Comparison of ENCODE assay signal across 20 cellular contexts in genomic region chr12:33724867-33725266, GRCh38.
DNase-seq lines count a peak whose midpoint lies in the region; FAIRE-seq and TF ChIP-seq lines count a peak whose summit lies in the region.
"Had no signal": no experiment of that assay in that cellular context is flagged by ENCODE, and none has a peak within 500 bp of the region (broad histone marks: within the 10 kb centered on the region; RNA-seq: fewer than 3 reads in every experiment).

No MANE protein-coding gene starts in this region.

- intact Hi-C loops in kidney (cut with DNase I): no loop called here

- H3K36me3 Mint-ChIP-seq in activated naive CD8-positive, alpha-beta T cell treated with anti-CD3 and anti-CD28 coated beads for 36 hours: no peaks in the 10 kb centered on the region
- H3K36me3 Mint-ChIP-seq: CD4-positive, alpha-beta memory T cell had no signal

- TF ChIP-seq CTCF in kidney (IDR thresholded peaks at IDR 0.05; ENCODE audit: borderline replicate concordance, extremely low read depth, insufficient read depth): no peak

- no peak for FAIRE-seq in kidney (lab: Jason Lieb, UNC)

- H3K27ac ChIP-seq in SJCRH30 (peak overlapping the region; percentile 16; the same call in 1 of the 2 replicates), kidney (ENCODE audit: low read depth in 2 of 2, low read length in 2 of 2) (no peak overlapping the region)
- H3K27ac ChIP-seq: 22Rv1; BLaER1 treated with 17β-estradiol and CSF1 and Interleukin-3, amounts not matched to agents 10 nM and 100 nM; GM23248 had no signal

- no peaks in the 10 kb centered on the region for H3K27me3 Mint-ChIP-seq in activated naive CD8-positive, alpha-beta T cell treated with anti-CD3 and anti-CD28 coated beads for 36 hours
- H3K27me3 Mint-ChIP-seq: CD4-positive, alpha-beta memory T cell had no signal

- no peaks in the 10 kb centered on the region for H3K4me1 Mint-ChIP-seq in activated naive CD8-positive, alpha-beta T cell treated with anti-CD3 and anti-CD28 coated beads for 36 hours
- H3K4me1 Mint-ChIP-seq: CD4-positive, alpha-beta memory T cell had no signal

- H3K27me3 ChIP-seq in SJCRH30: no peaks in the 10 kb centered on the region
- H3K27me3 ChIP-seq: BLaER1 treated with 17β-estradiol and CSF1 and Interleukin-3, amounts not matched to agents 10 nM and 100 nM had no signal

- no peak overlapping the region for H3K9ac ChIP-seq in kidney (ENCODE audit: low read length in 2 of 2)
- H3K9ac ChIP-seq: BLaER1 treated with 17β-estradiol and CSF1 and Interleukin-3, amounts not matched to agents 10 nM and 100 nM; GM23248 had no signal

- DNase-seq in NCI-H146 (lab: John Stamatoyannopoulos, UW) (peak; percentile 8), NCI-H146 treated with DMSO at 0.1 percent for 48 hours (lab: John Stamatoyannopoulos, UW; ENCODE audit: unreplicated experiment) (no peak), NCI-H1417 (lab: John Stamatoyannopoulos, UW) (peak in 2 of 3 experiments; percentile 50 to 90), NCI-H345 (lab: John Stamatoyannopoulos, UW) (peak; percentile 45), SJCRH30 (peak; percentile 10 to 57), kidney (no peak), OCI-M2 (lab: John Stamatoyannopoulos, UW; ENCODE audit: unreplicated experiment) (no peak)
- no peak for DNase-seq in activated naive CD8-positive, alpha-beta T cell treated with anti-CD3 and anti-CD28 coated beads for 36 hours
- DNase-seq: Calu3; CD4-positive, alpha-beta memory T cell; DMS53; GM23248; MM.1S; NCI-H1048; NCI-H187 treated with DMSO at 0.1 percent for 48 hours; NCI-H524 treated with DMSO at 0.1 percent for 48 hours; SIG-M5 had no signal

- H3K27ac Mint-ChIP-seq in activated naive CD8-positive, alpha-beta T cell treated with anti-CD3 and anti-CD28 coated beads for 36 hours: no peak overlapping the region
- H3K27ac Mint-ChIP-seq: CD4-positive, alpha-beta memory T cell had no signal

- peaks cover 17% of the 10 kb centered on the region for H3K9me3 Mint-ChIP-seq in activated naive CD8-positive, alpha-beta T cell treated with anti-CD3 and anti-CD28 coated beads for 36 hours

- H3K4me3 Mint-ChIP-seq in activated naive CD8-positive, alpha-beta T cell treated with anti-CD3 and anti-CD28 coated beads for 36 hours: no peak overlapping the region
- H3K4me3 Mint-ChIP-seq: CD4-positive, alpha-beta memory T cell had no signal

- H3K36me3 ChIP-seq in SJCRH30 (no peaks in the 10 kb centered on the region), kidney (ENCODE audit: control insufficient read depth in 1 of 2, insufficient read depth in 2 of 2, low read length in 2 of 2) (no peaks in the 10 kb centered on the region)
- H3K36me3 ChIP-seq: BLaER1 treated with 17β-estradiol and CSF1 and Interleukin-3, amounts not matched to agents 10 nM and 100 nM; HAP-1 had no signal

- H3K4me1 ChIP-seq in SJCRH30 (peaks cover 17% of the 10 kb centered on the region), kidney (ENCODE audit: control insufficient read depth in 1 of 2, insufficient read depth in 1 of 2, low read depth in 1 of 2, low read length in 2 of 2) (no peaks in the 10 kb centered on the region)
- H3K4me1 ChIP-seq: BLaER1 treated with 17β-estradiol and CSF1 and Interleukin-3, amounts not matched to agents 10 nM and 100 nM; HAP-1 had no signal

- H3K9me3 ChIP-seq in SJCRH30 (replicated peaks) (peaks cover 8% of the 10 kb centered on the region), kidney (ENCODE audit: control insufficient read depth in 1 of 2, low read length in 2 of 2) (no peaks in the 10 kb centered on the region)

- H3K4me3 ChIP-seq in SJCRH30 (no peak overlapping the region), kidney (ENCODE audit: low read length in 2 of 2) (no peak overlapping the region)
- H3K4me3 ChIP-seq: BLaER1 treated with 17β-estradiol and CSF1 and Interleukin-3, amounts not matched to agents 10 nM and 100 nM; GM23248; HAP-1 had no signal

Comparison
In these comparisons a context has a peak if more than half of its experiments do, and no peak if none do; other contexts are left out.
1. DNase-seq: peak in NCI-H146 (single experiment), NCI-H1417 (2 of 3), NCI-H345 (single experiment) and SJCRH30 (2 of 2); none in NCI-H146 treated with DMSO at 0.1 percent for 48 hours (single experiment), kidney (single experiment), activated naive CD8-positive, alpha-beta T cell treated with anti-CD3 and anti-CD28 coated beads for 36 hours (single experiment) and OCI-M2 (single experiment).